In the genomic region with DNA sequence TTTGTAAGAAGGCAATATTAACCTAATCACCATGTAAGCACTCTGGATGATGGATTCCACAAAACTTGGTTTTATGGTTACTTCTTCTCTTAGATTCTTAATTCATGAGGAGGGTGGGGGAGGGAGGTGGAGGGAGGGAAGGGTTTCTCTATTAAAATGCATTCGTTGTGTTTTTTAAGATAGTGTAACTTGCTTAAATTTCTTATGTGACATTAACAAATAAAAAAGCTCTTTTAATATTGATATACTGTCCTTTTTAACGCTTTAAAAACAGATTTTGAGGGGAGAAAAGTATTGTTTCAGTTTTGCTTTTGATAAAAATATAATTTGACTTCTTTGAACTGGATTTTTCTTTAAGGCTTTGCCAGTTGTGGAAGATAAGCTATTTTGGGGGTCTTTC, we compare ENCODE assay signal across 23 cellular contexts.
"Had no signal": no experiment of that assay in that cellular context is flagged by ENCODE, and none has a peak within 500 bp of the region (broad histone marks: within the 10 kb centered on the region; RNA-seq: fewer than 3 reads in every experiment).

No MANE protein-coding gene starts in this region.

- H3K36me3 ChIP-seq: colonic mucosa, gastrocnemius medialis had no signal

- H3K27me3 ChIP-seq: colonic mucosa, esophagus squamous epithelium, gastrocnemius medialis, heart right ventricle, left lung had no signal

- ATAC-seq: effector memory CD8-positive, alpha-beta T cell; esophagus mucosa; gastrocnemius medialis; heart right ventricle; left cardiac atrium; left lung; left ventricle myocardium superior; lower lobe of right lung had no signal

- H3K4me3 Mint-ChIP-seq: dendritic cell treated with granulocyte-macrophage colony-stimulating factor and Interleukin-4, amounts not matched to agents 40 ng/mL and 50 ng/mL, for 4 days; effector memory CD8-positive, alpha-beta T cell; endodermal cell had no signal

- H3K4me1 ChIP-seq: colonic mucosa, esophagus squamous epithelium, gastrocnemius medialis, heart right ventricle, left lung, lower lobe of right lung had no signal

- H3K9me3 Mint-ChIP-seq: dendritic cell treated with granulocyte-macrophage colony-stimulating factor and Interleukin-4, amounts not matched to agents 40 ng/mL and 50 ng/mL, for 4 days; effector memory CD8-positive, alpha-beta T cell; endodermal cell had no signal

- H3K27ac Mint-ChIP-seq: dendritic cell treated with granulocyte-macrophage colony-stimulating factor and Interleukin-4, amounts not matched to agents 40 ng/mL and 50 ng/mL, for 4 days; endodermal cell had no signal

- DNase-seq: colonic mucosa; cortex of kidney; effector CD8-positive, alpha-beta T cell; effector memory CD8-positive, alpha-beta T cell; endodermal cell; erythroblast; esophagus squamous epithelium; foreskin fibroblast; foreskin melanocyte; gastrocnemius medialis; glutamatergic neuron; head of caudate nucleus; heart right ventricle; hippocampal formation; left cardiac atrium; left lung; left ventricle myocardium superior; lower lobe of right lung; mesendoderm; midbrain had no signal

- H3K9me3 ChIP-seq: colonic mucosa, esophagus squamous epithelium, gastrocnemius medialis, heart right ventricle, left lung, lower lobe of right lung had no signal

- H3K27me3 Mint-ChIP-seq: dendritic cell treated with granulocyte-macrophage colony-stimulating factor and Interleukin-4, amounts not matched to agents 40 ng/mL and 50 ng/mL, for 4 days; effector memory CD8-positive, alpha-beta T cell had no signal

- H3K27ac ChIP-seq: colonic mucosa, epithelial cell of prostate, esophagus squamous epithelium, gastrocnemius medialis, heart right ventricle, left lung, lower lobe of right lung had no signal

- H3K4me3 ChIP-seq: colonic mucosa, esophagus squamous epithelium, gastrocnemius medialis, heart right ventricle, left lung, lower lobe of right lung had no signal
